14 cellular contexts compared by ENCODE assay signal in genomic region chr4:81523672-81524436, GRCh38. TPM values are rescaled to one million over a fixed set of nuclear protein-coding genes. Genes with fewer than 3 reads are reported as not detected.
DNase-seq lines count a peak whose midpoint lies in the region; ATAC-seq lines count a peak whose summit lies in the region.
"Had no signal": no experiment of that assay in that cellular context is flagged by ENCODE, and none has a peak within 500 bp of the region (broad histone marks: within the 10 kb centered on the region; RNA-seq: fewer than 3 reads in every experiment).

No MANE protein-coding gene starts in this region.

- H3K36me3 Mint-ChIP-seq in T-helper 2 cell treated with Interferon-gamma antibody and Interleukin-4, amounts not matched to agents 5 μg/mL and 100 μg/mL, for 36 hours (ENCODE audit: low read depth) = no peaks in the 10 kb centered on the region
- no peaks in the 10 kb centered on the region for H3K36me3 Mint-ChIP-seq in activated T-helper 2 cell treated with anti-CD3 and anti-CD28 coated beads, Interferon-gamma antibody, Interleukin-2, Interleukin-4, amounts not matched to agents 10 μg/mL and 5 μg/mL and 100 μg/mL, durations not matched to agents 14 hours and 24 hours and 36 hours (ENCODE audit: low read depth)

- peak; percentile 77 for DNase-seq in Ammon's horn (ENCODE audit: low spot score)
- DNase-seq in hippocampal formation (lab: John Stamatoyannopoulos, UW) = peak; percentile 19 to 79
- DNase-seq in activated CD4-positive, CD25-positive, alpha-beta regulatory T cell (lab: John Stamatoyannopoulos, UW) = no peak
- DNase-seq in T-helper 2 cell treated with Interferon-gamma antibody and Interleukin-4, amounts not matched to agents 5 μg/mL and 100 μg/mL, for 36 hours (ENCODE audit: low spot score) = no peak
- DNase-seq in NCI-H2029 treated with DMSO at 0.1 percent for 48 hours (lab: John Stamatoyannopoulos, UW) = no peak
- DNase-seq in activated T-helper 2 cell treated with anti-CD3 and anti-CD28 coated beads, Interferon-gamma antibody, Interleukin-2, Interleukin-4, amounts not matched to agents 10 μg/mL and 5 μg/mL and 100 μg/mL, durations not matched to agents 14 hours and 24 hours and 36 hours (ENCODE audit: low spot score) = no peak
- DNase-seq: activated CD4-positive, alpha-beta T cell treated with anti-CD3 and anti-CD28 coated beads, Interleukin-2, amount 50 U/mL, for 1 hour; glutamatergic neuron; KG1; NCI-H446 had no signal

- H3K9me3 Mint-ChIP-seq in T-helper 2 cell treated with Interferon-gamma antibody and Interleukin-4, amounts not matched to agents 5 μg/mL and 100 μg/mL, for 36 hours = peaks cover 10% of the 10 kb centered on the region
- peaks cover 20% of the 10 kb centered on the region for H3K9me3 Mint-ChIP-seq in activated T-helper 2 cell treated with anti-CD3 and anti-CD28 coated beads, Interferon-gamma antibody, Interleukin-2, Interleukin-4, amounts not matched to agents 10 μg/mL and 5 μg/mL and 100 μg/mL, durations not matched to agents 14 hours and 24 hours and 36 hours
- H3K9me3 Mint-ChIP-seq: activated naive CD4-positive, alpha-beta T cell treated with anti-CD3 and anti-CD28 coated beads, Interleukin-2, amount 50 U/mL, for 24 hours had no signal

- intact Hi-C loops in activated T-helper 2 cell treated with anti-CD3 and anti-CD28 coated beads, Interferon-gamma antibody, Interleukin-2, Interleukin-4, amounts not matched to agents 10 μg/mL and 5 μg/mL and 100 μg/mL, durations not matched to agents 14 hours and 24 hours and 36 hours (cut with micrococcal nuclease) = no loop called here

- H3K4me3 Mint-ChIP-seq in T-helper 2 cell treated with Interferon-gamma antibody and Interleukin-4, amounts not matched to agents 5 μg/mL and 100 μg/mL, for 36 hours = no peak overlapping the region
- H3K4me3 Mint-ChIP-seq in activated T-helper 2 cell treated with anti-CD3 and anti-CD28 coated beads, Interferon-gamma antibody, Interleukin-2, Interleukin-4, amounts not matched to agents 10 μg/mL and 5 μg/mL and 100 μg/mL, durations not matched to agents 14 hours and 24 hours and 36 hours (ENCODE audit: low read depth) = no peak overlapping the region
- H3K4me3 Mint-ChIP-seq: activated naive CD4-positive, alpha-beta T cell treated with anti-CD3 and anti-CD28 coated beads, Interleukin-2, amount 50 U/mL, for 24 hours had no signal

- no peaks in the 10 kb centered on the region for H3K4me1 Mint-ChIP-seq in T-helper 2 cell treated with Interferon-gamma antibody and Interleukin-4, amounts not matched to agents 5 μg/mL and 100 μg/mL, for 36 hours (ENCODE audit: low read depth)
- no peaks in the 10 kb centered on the region for H3K4me1 Mint-ChIP-seq in activated T-helper 2 cell treated with anti-CD3 and anti-CD28 coated beads, Interferon-gamma antibody, Interleukin-2, Interleukin-4, amounts not matched to agents 10 μg/mL and 5 μg/mL and 100 μg/mL, durations not matched to agents 14 hours and 24 hours and 36 hours (ENCODE audit: low read depth)
- H3K4me1 Mint-ChIP-seq: activated naive CD4-positive, alpha-beta T cell treated with anti-CD3 and anti-CD28 coated beads, Interleukin-2, amount 50 U/mL, for 24 hours had no signal

- H3K27me3 Mint-ChIP-seq in T-helper 2 cell treated with Interferon-gamma antibody and Interleukin-4, amounts not matched to agents 5 μg/mL and 100 μg/mL, for 36 hours (ENCODE audit: low read depth) = no peaks in the 10 kb centered on the region
- no peaks in the 10 kb centered on the region for H3K27me3 Mint-ChIP-seq in activated T-helper 2 cell treated with anti-CD3 and anti-CD28 coated beads, Interferon-gamma antibody, Interleukin-2, Interleukin-4, amounts not matched to agents 10 μg/mL and 5 μg/mL and 100 μg/mL, durations not matched to agents 14 hours and 24 hours and 36 hours (ENCODE audit: low read depth)
- H3K27me3 Mint-ChIP-seq: activated naive CD4-positive, alpha-beta T cell treated with anti-CD3 and anti-CD28 coated beads, Interleukin-2, amount 50 U/mL, for 24 hours had no signal

- peak; percentile 65 for ATAC-seq in GM19452 (IDR thresholded peaks at IDR 0.05; ENCODE audit: unreplicated experiment)
- ATAC-seq in HG03159 (IDR thresholded peaks at IDR 0.05; ENCODE audit: unreplicated experiment) = peak; percentile 62
- ATAC-seq: SK-N-SH treated with all-trans-retinoic acid at 6 μM for 48 hours had no signal

- H3K27ac Mint-ChIP-seq in T-helper 2 cell treated with Interferon-gamma antibody and Interleukin-4, amounts not matched to agents 5 μg/mL and 100 μg/mL, for 36 hours = no peak overlapping the region
- H3K27ac Mint-ChIP-seq in activated T-helper 2 cell treated with anti-CD3 and anti-CD28 coated beads, Interferon-gamma antibody, Interleukin-2, Interleukin-4, amounts not matched to agents 10 μg/mL and 5 μg/mL and 100 μg/mL, durations not matched to agents 14 hours and 24 hours and 36 hours = no peak overlapping the region
- H3K27ac Mint-ChIP-seq: activated naive CD4-positive, alpha-beta T cell treated with anti-CD3 and anti-CD28 coated beads, Interleukin-2, amount 50 U/mL, for 24 hours had no signal

RNA-seq across cellular contexts. Expression of gene RASGEF1B, which starts 52.1 kb away (rescaled TPM):
- total RNA-seq in activated T-helper 2 cell treated with anti-CD3 and anti-CD28 coated beads, Interferon-gamma antibody, Interleukin-2, Interleukin-4, amounts not matched to agents 10 μg/mL and 5 μg/mL and 100 μg/mL, durations not matched to agents 14 hours and 24 hours and 36 hours = 0.39 and 0.55 TPM in 2 replicates

Comparison
In these comparisons a context has a peak if more than half of its experiments do, and no peak if none do; other contexts are left out.
1. DNase-seq: peak in Ammon's horn (single experiment) and hippocampal formation (2 of 2); none in activated CD4-positive, CD25-positive, alpha-beta regulatory T cell (0 of 4), T-helper 2 cell treated with Interferon-gamma antibody and Interleukin-4, amounts not matched to agents 5 μg/mL and 100 μg/mL, for 36 hours (single experiment), NCI-H2029 treated with DMSO at 0.1 percent for 48 hours (single experiment) and activated T-helper 2 cell treated with anti-CD3 and anti-CD28 coated beads, Interferon-gamma antibody, Interleukin-2, Interleukin-4, amounts not matched to agents 10 μg/mL and 5 μg/mL and 100 μg/mL, durations not matched to agents 14 hours and 24 hours and 36 hours (single experiment).